In genomic region chr11:45079943-45080719, GRCh38 we compare ENCODE assay signal across 9 cellular contexts.
A peak's percentile ranks its signal among the peaks of the same experiment; 100 is the strongest.
DNase-seq lines count a peak whose midpoint lies in the region; ATAC-seq and TF ChIP-seq lines count a peak whose summit lies in the region.
"Had no signal": no experiment of that assay in that cellular context is flagged by ENCODE, and none has a peak within 500 bp of the region (broad histone marks: within the 10 kb centered on the region; RNA-seq: fewer than 3 reads in every experiment).

No MANE protein-coding gene starts in this region.

- peak overlapping the region; percentile 80 to 93 (median 88) for H3K27ac ChIP-seq in BLaER1 treated with 17β-estradiol and CSF1 and Interleukin-3, amounts not matched to agents 10 nM and 100 nM
- no peak overlapping the region for H3K27ac ChIP-seq in HEK293 (ENCODE audit: extremely low read depth, low read depth, low read length)
- H3K27ac ChIP-seq in spleen, result peak overlapping the region in 7 of 8 donors; percentile 32 to 86 (median 67)

- H4K20me1 ChIP-seq in BLaER1 treated with 17β-estradiol and CSF1 and Interleukin-3, amounts not matched to agents 10 nM and 100 nM, result no peaks in the 10 kb centered on the region

- intact Hi-C loops in spleen (cut with DNase I; ENCODE audit: low total_unique reads), result no loop called here

- no peaks in the 10 kb centered on the region for H3K27me3 Mint-ChIP-seq in T-helper 17 cell
- H3K27me3 Mint-ChIP-seq in activated naive CD8-positive, alpha-beta T cell treated with anti-CD3 and anti-CD28 coated beads, Interleukin-2, amount 50 U/mL, for 24 hours, result no peaks in the 10 kb centered on the region

- peaks cover 66 to 100% (median 92%) of the 10 kb centered on the region in 10 experiments for H3K4me1 ChIP-seq in BLaER1 treated with 17β-estradiol and CSF1 and Interleukin-3, amounts not matched to agents 10 nM and 100 nM
- no peaks in the 10 kb centered on the region for H3K4me1 ChIP-seq in HEK293 (ENCODE audit: control insufficient read depth, insufficient read depth, low read length)
- peaks cover 18 to 64% (median 54%) of the 10 kb centered on the region in 6 donors for H3K4me1 ChIP-seq in spleen

- peak overlapping the region; percentile 79 to 95 (median 89) for H3K4me2 ChIP-seq in BLaER1 treated with 17β-estradiol and CSF1 and Interleukin-3, amounts not matched to agents 10 nM and 100 nM

- peak overlapping the region; percentile 68 to 81 (median 78) for H3K9ac ChIP-seq in BLaER1 treated with 17β-estradiol and CSF1 and Interleukin-3, amounts not matched to agents 10 nM and 100 nM

- WGBS in spleen, 5 donors, result 19 to 36% (median 34%) methylated on average over 9 to 16 of the region's 16 CpGs

- peaks cover 12% of the 10 kb centered on the region for H3K9me3 Mint-ChIP-seq in activated naive CD8-positive, alpha-beta T cell treated with anti-CD3 and anti-CD28 coated beads, Interleukin-2, amount 50 U/mL, for 24 hours

- H3K27me3 ChIP-seq in BLaER1 treated with 17β-estradiol and CSF1 and Interleukin-3, amounts not matched to agents 10 nM and 100 nM, result no peaks in the 10 kb centered on the region
- H3K27me3 ChIP-seq in spleen (replicated peaks in 1 of 7), result no peaks in the 10 kb centered on the region

- CTCF ChIA-PET in HEK293 (lab: Yijun Ruan, JAX), result interaction anchor here (0.6 to 2.9 kb wide), 9 partner anchors 15 to 297 kb away, joined by 3 to 11 read pairs (median 3); no protein-coding TSS in a partner anchor

- peaks cover 0 to 9% (median 4%) of the 10 kb centered on the region in 11 experiments; a peak in 4 of 22 replicates for H3K9me3 ChIP-seq in BLaER1 treated with 17β-estradiol and CSF1 and Interleukin-3, amounts not matched to agents 10 nM and 100 nM (replicated peaks in 1 of 11)
- H3K9me3 ChIP-seq in HEK293 (ENCODE audit: control insufficient read depth, insufficient read depth, low read depth, low read length) (no peaks in the 10 kb centered on the region), T-helper 17 cell (ENCODE audit: control insufficient read depth, low read length, poor library complexity, severe bottlenecking) (no peaks in the 10 kb centered on the region), spleen (no peaks in the 10 kb centered on the region)

- H3K36me3 Mint-ChIP-seq in T-helper 17 cell (ENCODE audit: low read depth), result no peaks in the 10 kb centered on the region
- H3K36me3 Mint-ChIP-seq in activated naive CD8-positive, alpha-beta T cell treated with anti-CD3 and anti-CD28 coated beads, Interleukin-2, amount 50 U/mL, for 24 hours (ENCODE audit: low read depth), result peaks cover 4% of the 10 kb centered on the region

- peak overlapping the region; percentile 89 for H3K27ac Mint-ChIP-seq in T-helper 17 cell
- peak overlapping the region; percentile 84 for H3K27ac Mint-ChIP-seq in activated naive CD8-positive, alpha-beta T cell treated with anti-CD3 and anti-CD28 coated beads, Interleukin-2, amount 50 U/mL, for 24 hours
- H3K27ac Mint-ChIP-seq: nephron had no signal

- TF ChIP-seq CTCF in HEK293 (tag by site-specific recombination; IDR thresholded peaks at IDR 0.05) (no peak), spleen (IDR thresholded peaks at IDR 0.05 in 8 of 11, conservative IDR thresholded peaks at IDR 0.05 in 3 of 11) (peak in 3 of 11 experiments; percentile 10 to 19 (median 17))

- POLR2A ChIA-PET in HEK293 (lab: Yijun Ruan, JAX), result no interaction called here

- peaks cover 18% of the 10 kb centered on the region for H3K4me1 Mint-ChIP-seq in T-helper 17 cell
- peaks cover 47% of the 10 kb centered on the region for H3K4me1 Mint-ChIP-seq in activated naive CD8-positive, alpha-beta T cell treated with anti-CD3 and anti-CD28 coated beads, Interleukin-2, amount 50 U/mL, for 24 hours

- peak overlapping the region in 6 of 10 experiments; percentile 22 to 47 (median 28); a peak in 8 of 20 replicates for H3K4me3 ChIP-seq in BLaER1 treated with 17β-estradiol and CSF1 and Interleukin-3, amounts not matched to agents 10 nM and 100 nM
- H3K4me3 ChIP-seq in HEK293 (ENCODE audit: low read depth, low read length) (no peak overlapping the region), spleen (peak overlapping the region in 1 of 8 donors; percentile 54)

- DNase-seq in T-helper 17 cell (peak in 2 of 3 donors; percentile 18 to 23), spleen (peak; percentile 91), dedifferentiated amniotic fluid mesenchymal stem cell (ENCODE audit: extremely low spot score) (no peak), NCI-H2227 (lab: John Stamatoyannopoulos, UW; ENCODE audit: unreplicated experiment) (no peak), NCI-H510A (lab: John Stamatoyannopoulos, UW) (no peak)
- DNase-seq in activated naive CD8-positive, alpha-beta T cell treated with anti-CD3 and anti-CD28 coated beads, Interleukin-2, amount 50 U/mL, for 24 hours, result peak; percentile 57

- peak; percentile 92 for ATAC-seq in T-helper 17 cell
- ATAC-seq in activated naive CD8-positive, alpha-beta T cell treated with anti-CD3 and anti-CD28 coated beads, Interleukin-2, amount 50 U/mL, for 24 hours, result peak; percentile 92

- no peaks in the 10 kb centered on the region for H3K36me3 ChIP-seq in BLaER1 treated with 17β-estradiol and CSF1 and Interleukin-3, amounts not matched to agents 10 nM and 100 nM
- H3K36me3 ChIP-seq in HEK293 (ENCODE audit: control insufficient read depth in 2 of 2, insufficient read depth in 1 of 2, low read length in 2 of 2) (no peaks in the 10 kb centered on the region), spleen (no peaks in the 10 kb centered on the region)

- no peak for TF ChIP-seq POLR2A in spleen (IDR thresholded peaks at IDR 0.05)

- H3K4me3 Mint-ChIP-seq in T-helper 17 cell, result peak overlapping the region; percentile 70
- peak overlapping the region; percentile 43 for H3K4me3 Mint-ChIP-seq in activated naive CD8-positive, alpha-beta T cell treated with anti-CD3 and anti-CD28 coated beads, Interleukin-2, amount 50 U/mL, for 24 hours
- H3K4me3 Mint-ChIP-seq: nephron had no signal

TF ChIP-seq in HEK293, 187 proteins besides CTCF, POLR2A, EP300 and RAD21:
- TF ChIP-seq ZNF202 (tag by site-specific recombination; IDR thresholded peaks at IDR 0.05; ENCODE audit: borderline replicate concordance) (no peak), EGR2 (tag by site-specific recombination; IDR thresholded peaks at IDR 0.05; ENCODE audit: low read depth) (peak; percentile 71), ZNF473 (tag by site-specific recombination; IDR thresholded peaks at IDR 0.05) (no peak), ZNF610 (tag by site-specific recombination; IDR thresholded peaks at IDR 0.05; ENCODE audit: borderline replicate concordance) (no peak), ZBTB20 (tag by site-specific recombination; IDR thresholded peaks at IDR 0.05) (no peak), PBX3 (CRISPR knock-in tag; IDR thresholded peaks at IDR 0.05) (no peak)

Comparison
In these comparisons a context has a peak if more than half of its experiments do, and no peak if none do; other contexts are left out.
1. DNase-seq: peak in T-helper 17 cell (2 of 3), activated naive CD8-positive, alpha-beta T cell treated with anti-CD3 and anti-CD28 coated beads, Interleukin-2, amount 50 U/mL, for 24 hours (single experiment) and spleen (single experiment); none in dedifferentiated amniotic fluid mesenchymal stem cell (single experiment), NCI-H2227 (single experiment) and NCI-H510A (single experiment).